ENCODE assay signal across 7 cellular contexts in genomic region chrX:11759172-11759460, GRCh38. TPM values are rescaled to one million over a fixed set of nuclear protein-coding genes. Genes with fewer than 3 reads are reported as not detected.
A peak's percentile ranks its signal among the peaks of the same experiment; 100 is the strongest.
DNase-seq lines count a peak whose midpoint lies in the region; ATAC-seq, FAIRE-seq and TF ChIP-seq lines count a peak whose summit lies in the region.

No MANE protein-coding gene starts in this region.

- no peaks in the 10 kb centered on the region for H3K9me1 ChIP-seq in keratinocyte (ENCODE audit: control insufficient read depth, extremely low read depth, insufficient read depth, low read length)

- dilution Hi-C loops in keratinocyte (cut with MboI; ENCODE audit: extremely low pct_ligation_motif_present, low sequenced_read_pairs): no loop called here

- peaks cover 31% of the 10 kb centered on the region for H3K36me3 Mint-ChIP-seq in activated naive CD8-positive, alpha-beta T cell treated with anti-CD3 and anti-CD28 coated beads for 36 hours

- no peaks in the 10 kb centered on the region for H3K27me3 Mint-ChIP-seq in activated naive CD8-positive, alpha-beta T cell treated with anti-CD3 and anti-CD28 coated beads for 36 hours

- H3K4me2 ChIP-seq in keratinocyte (ENCODE audit: control insufficient read depth, extremely low read depth, insufficient read depth, low read depth, low read length): peak overlapping the region; percentile 77

- no peaks in the 10 kb centered on the region for H3K27me3 ChIP-seq in keratinocyte (ENCODE audit: control insufficient read depth, extremely low read depth, insufficient read depth, low read length)

- no peak overlapping the region for H2AFZ ChIP-seq in keratinocyte (ENCODE audit: control insufficient read depth, low read length)

- no peak for FAIRE-seq in keratinocyte (lab: Jason Lieb, UNC)

- no peak for TF ChIP-seq CTCF in keratinocyte (optimal IDR thresholded peaks at IDR 0.05 in 1 of 3, IDR thresholded peaks at IDR 0.05 in 1 of 3, conservative IDR thresholded peaks at IDR 0.05 in 1 of 3; ENCODE audit: extremely low read depth in 1 of 3, insufficient read depth in 2 of 3, low read length in 3 of 3)

- peak overlapping the region; percentile 99 for H3K27ac Mint-ChIP-seq in activated naive CD8-positive, alpha-beta T cell treated with anti-CD3 and anti-CD28 coated beads for 36 hours

- H3K9ac ChIP-seq in keratinocyte (ENCODE audit: control insufficient read depth, extremely low read depth, insufficient read depth, low read length): peak overlapping the region; percentile 91

- H3K4me3 ChIP-seq in keratinocyte (ENCODE audit: control insufficient read depth in 2 of 3, extremely low read depth in 1 of 3, insufficient read depth in 2 of 3, low read depth in 1 of 3, low read length in 3 of 3): peak overlapping the region; percentile 58 to 80 (median 75)

- ATAC-seq in HG03342 (IDR thresholded peaks at IDR 0.05; ENCODE audit: unreplicated experiment) (no peak), HG03097 (IDR thresholded peaks at IDR 0.05; ENCODE audit: low FRiP score, unreplicated experiment) (no peak)

- H3K9me3 ChIP-seq in keratinocyte (ENCODE audit: control insufficient read depth, low read depth, low read length): no peaks in the 10 kb centered on the region

- H3K4me3 Mint-ChIP-seq in activated naive CD8-positive, alpha-beta T cell treated with anti-CD3 and anti-CD28 coated beads for 36 hours: peak overlapping the region; percentile 96

- H3K27ac ChIP-seq in keratinocyte (ENCODE audit: control insufficient read depth, insufficient read depth, low read length) (peak overlapping the region; percentile 83), substantia nigra (ENCODE audit: low read depth, low read length, poor library complexity, severe bottlenecking) (peak overlapping the region; percentile 78)

- H3K4me1 Mint-ChIP-seq in activated naive CD8-positive, alpha-beta T cell treated with anti-CD3 and anti-CD28 coated beads for 36 hours: peaks cover 18% of the 10 kb centered on the region

- H3K36me3 ChIP-seq in keratinocyte (ENCODE audit: control insufficient read depth in 2 of 2, extremely low read depth in 1 of 2, insufficient read depth in 2 of 2, low read length in 2 of 2): peaks cover 0 to 3% of the 10 kb centered on the region in 2 experiments

- peaks cover 5% of the 10 kb centered on the region for H3K4me1 ChIP-seq in keratinocyte (ENCODE audit: control insufficient read depth, extremely low read depth, insufficient read depth, low read length)

- DNase-seq in HT-29 (ENCODE audit: low spot score): peak; percentile 7
- no peak for DNase-seq in activated naive CD8-positive, alpha-beta T cell treated with anti-CD3 and anti-CD28 coated beads for 36 hours
- no peak for DNase-seq in keratinocyte (ENCODE audit: low read depth, low spot score)
- peak in 5 of 49 donors; percentile 5 to 40 (median 37) for DNase-seq in substantia nigra (lab: John Stamatoyannopoulos, UW)
- DNase-seq in stimulated activated CD4-positive, alpha-beta T cell treated with anti-CD3 and anti-CD28 coated beads, Interleukin-12 subunit alpha, Interleukin-12 subunit beta, amount 100 ng/mL, for 4 hours: no peak

- H3K79me2 ChIP-seq in keratinocyte (ENCODE audit: control insufficient read depth, insufficient read depth, low read length): no peaks in the 10 kb centered on the region

- H3K9me3 Mint-ChIP-seq in activated naive CD8-positive, alpha-beta T cell treated with anti-CD3 and anti-CD28 coated beads for 36 hours: no peaks in the 10 kb centered on the region

- H4K20me1 ChIP-seq in keratinocyte (ENCODE audit: control insufficient read depth, extremely low read depth, insufficient read depth, low read length): no peaks in the 10 kb centered on the region

RNA-seq across cellular contexts. Expression of gene MSL3, which starts 1.1 kb away (rescaled TPM):
- total RNA-seq in HT-29 (2014; rRNA removed; shearing (Covaris generic)): 7.3 and 7.5 TPM in 2 replicates
- total RNA-seq in activated naive CD8-positive, alpha-beta T cell treated with anti-CD3 and anti-CD28 coated beads for 36 hours: 10 to 100 TPM; 41.1 to 42.2 TPM
- 24.3 to 30.7 TPM (median 26.9 TPM) in 3 replicates for polyA plus RNA-seq in keratinocyte
- polyA plus RNA-seq in keratinocyte (2011; ENCODE audit: low read depth): 74.3 TPM
- 20.8 and 27.4 TPM in 2 replicates for polyA plus RNA-seq in keratinocyte (2011; cell fraction: cytosol; rRNA removed)
- 44.0 and 46.8 TPM in 2 replicates for polyA plus RNA-seq in keratinocyte (2011; cell fraction: nucleus; rRNA removed)
- polyA plus RNA-seq in keratinocyte (2012; ENCODE audit: low replicate concordance): 15.5 and 16.5 TPM in 2 replicates
- 14.9 to 22.9 TPM (median 18.1 TPM) in 3 replicates for polyA minus RNA-seq in keratinocyte
- polyA minus RNA-seq in keratinocyte (2011; cell fraction: cytosol; rRNA and poly(A)+ RNA removed): 17.8 TPM
- 8.5 and 13.1 TPM in 2 replicates for polyA minus RNA-seq in keratinocyte (2011; cell fraction: nucleus; rRNA and poly(A)+ RNA removed)
